Comparison of ENCODE assay signal across 26 cellular contexts in the genomic region with DNA sequence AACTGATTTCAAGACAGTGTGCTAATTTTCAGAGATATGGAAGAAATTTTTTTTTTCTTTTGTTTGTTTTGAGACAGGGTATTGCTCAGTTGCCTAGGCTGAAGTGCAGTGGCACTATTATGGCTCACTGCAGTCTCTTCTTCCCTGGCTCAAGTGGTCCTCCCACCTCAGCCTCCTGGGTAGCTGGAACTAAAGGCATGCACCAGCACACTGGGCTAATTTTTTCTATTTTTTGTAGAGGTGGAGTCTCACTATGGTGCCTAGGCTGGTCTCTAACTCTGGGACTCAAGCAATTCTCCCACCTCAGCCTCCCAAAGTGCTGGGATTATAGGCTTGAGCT. TPM values are rescaled to one million over a fixed set of nuclear protein-coding genes. Genes with fewer than 3 reads are reported as not detected.
DNase-seq lines count a peak whose midpoint lies in the region; ATAC-seq and TF ChIP-seq lines count a peak whose summit lies in the region.
"Had no signal": no experiment of that assay in that cellular context is flagged by ENCODE, and none has a peak within 500 bp of the region (broad histone marks: within the 10 kb centered on the region; RNA-seq: fewer than 3 reads in every experiment).

No MANE protein-coding gene starts in this region.

- POLR2A ChIA-PET in CD8-positive, alpha-beta T cell (lab: Charles Lee), result interaction anchor here (1.4 kb wide), 1 partner anchor 12 kb away, joined by 3 read pairs; no protein-coding TSS in a partner anchor
- POLR2A ChIA-PET in activated CD8-positive, alpha-beta T cell treated with anti-CD3 and anti-CD28 coated beads for 36 hours (lab: Charles Lee), result interaction anchor here (0.7 to 3.9 kb wide), 14 partner anchors 11 to 315 kb away, joined by 3 to 30 read pairs (median 6); partner anchors contain the start of genes AKNA, TEX48 and TNFSF8

- H3K27ac Mint-ChIP-seq in activated CD4-positive, alpha-beta T cell treated with anti-CD3 and anti-CD28 coated beads, Interleukin-2, amount 10 ng/mL, durations not matched to agents 24 days and 14 days, result peak overlapping the region; percentile 97
- no peak overlapping the region for H3K27ac Mint-ChIP-seq in CD8-positive, alpha-beta T cell
- peak overlapping the region; percentile 97 for H3K27ac Mint-ChIP-seq in activated CD8-positive, alpha-beta T cell treated with anti-CD3 and anti-CD28 coated beads for 36 hours
- H3K27ac Mint-ChIP-seq: memory B cell, WTC11 had no signal

- no peak for TF ChIP-seq CTCF in CD8-positive, alpha-beta T cell (IDR thresholded peaks at IDR 0.05)
- no peak for TF ChIP-seq CTCF in activated CD8-positive, alpha-beta T cell treated with anti-CD3 and anti-CD28 coated beads for 36 hours (IDR thresholded peaks at IDR 0.05)

- H3K27ac ChIP-seq in CD8-positive, alpha-beta T cell (ENCODE audit: low read depth, low read length), result no peak overlapping the region
- H3K27ac ChIP-seq in epithelial cell of prostate, result peak overlapping the region; percentile 80
- H3K27ac ChIP-seq: BLaER1, cardiac muscle cell had no signal

- H3K27me3 ChIP-seq in CD8-positive, alpha-beta T cell (ENCODE audit: insufficient read depth, low read length), result no peaks in the 10 kb centered on the region
- H3K27me3 ChIP-seq: BLaER1, dorsolateral prefrontal cortex had no signal

- CTCF ChIA-PET in CD8-positive, alpha-beta T cell (lab: Charles Lee), result interaction anchor here (0.8 to 4.9 kb wide), 4 partner anchors 11 to 323 kb away, joined by 3 to 34 read pairs (median 4); partner anchors contain the start of gene TEX48
- CTCF ChIA-PET in activated CD8-positive, alpha-beta T cell treated with anti-CD3 and anti-CD28 coated beads for 36 hours (lab: Charles Lee), result interaction anchor here (0.8 to 5.8 kb wide), 10 partner anchors 10 to 298 kb away, joined by 3 to 43 read pairs (median 8); partner anchors contain the start of gene TEX48

- DNase-seq in activated CD4-positive, alpha-beta T cell treated with anti-CD3 and anti-CD28 coated beads, Interleukin-2, amount 10 ng/mL, durations not matched to agents 24 days and 14 days, result no peak
- DNase-seq in activated CD4-positive, alpha-beta T cell treated with anti-CD3 and anti-CD28 coated beads, Interleukin-2, amount 50 U/mL, for 1 hour, result no peak
- DNase-seq in CD8-positive, alpha-beta T cell, result no peak
- DNase-seq in activated CD8-positive, alpha-beta T cell treated with anti-CD3 and anti-CD28 coated beads for 36 hours, result no peak
- DNase-seq in epithelial cell of prostate (ENCODE audit: low read depth, low spot score), result no peak
- no peak for DNase-seq in NCI-H1092 (lab: John Stamatoyannopoulos, UW)
- DNase-seq in CD1c-positive myeloid dendritic cell (ENCODE audit: extremely low spot score), result no peak
- DNase-seq: DMS 273 treated with DMSO at 0.1 percent for 48 hours, foreskin melanocyte, GDM1, kidney glomerular epithelial cell, NCI-H1417, NCI-H524 treated with DMSO at 0.1 percent for 48 hours had no signal

- no peaks in the 10 kb centered on the region for H3K36me3 ChIP-seq in CD8-positive, alpha-beta T cell (ENCODE audit: insufficient read depth, low read length)
- H3K36me3 ChIP-seq: BLaER1, cardiac muscle cell had no signal

- no peaks in the 10 kb centered on the region for H3K9me3 ChIP-seq in CD8-positive, alpha-beta T cell (ENCODE audit: low read length)
- H3K9me3 ChIP-seq: BLaER1 had no signal

- peaks cover 23% of the 10 kb centered on the region for H3K36me3 Mint-ChIP-seq in activated CD4-positive, alpha-beta T cell treated with anti-CD3 and anti-CD28 coated beads, Interleukin-2, amount 10 ng/mL, durations not matched to agents 24 days and 14 days (ENCODE audit: low read depth)
- no peaks in the 10 kb centered on the region for H3K36me3 Mint-ChIP-seq in CD8-positive, alpha-beta T cell
- H3K36me3 Mint-ChIP-seq in activated CD8-positive, alpha-beta T cell treated with anti-CD3 and anti-CD28 coated beads for 36 hours (ENCODE audit: low read depth), result peaks cover 17% of the 10 kb centered on the region
- H3K36me3 Mint-ChIP-seq: WTC11 had no signal

- peaks cover 3% of the 10 kb centered on the region for H3K4me1 ChIP-seq in CD8-positive, alpha-beta T cell (ENCODE audit: insufficient read depth, low read length)
- H3K4me1 ChIP-seq: BLaER1 had no signal

- H3K27me3 Mint-ChIP-seq in activated CD4-positive, alpha-beta T cell treated with anti-CD3 and anti-CD28 coated beads, Interleukin-2, amount 10 ng/mL, durations not matched to agents 24 days and 14 days, result no peaks in the 10 kb centered on the region
- H3K27me3 Mint-ChIP-seq in CD8-positive, alpha-beta T cell (ENCODE audit: low read depth), result no peaks in the 10 kb centered on the region
- H3K27me3 Mint-ChIP-seq in activated CD8-positive, alpha-beta T cell treated with anti-CD3 and anti-CD28 coated beads for 36 hours, result no peaks in the 10 kb centered on the region
- H3K27me3 Mint-ChIP-seq: naive thymus-derived CD4-positive, alpha-beta T cell had no signal

- H3K9me3 Mint-ChIP-seq in activated CD4-positive, alpha-beta T cell treated with anti-CD3 and anti-CD28 coated beads, Interleukin-2, amount 10 ng/mL, durations not matched to agents 24 days and 14 days, result peaks cover 15% of the 10 kb centered on the region
- H3K9me3 Mint-ChIP-seq in CD8-positive, alpha-beta T cell, result no peaks in the 10 kb centered on the region
- H3K9me3 Mint-ChIP-seq in activated CD8-positive, alpha-beta T cell treated with anti-CD3 and anti-CD28 coated beads for 36 hours, result peaks cover 5% of the 10 kb centered on the region
- H3K9me3 Mint-ChIP-seq: memory B cell, WTC11 had no signal

- peaks cover 80% of the 10 kb centered on the region for H3K4me1 Mint-ChIP-seq in activated CD4-positive, alpha-beta T cell treated with anti-CD3 and anti-CD28 coated beads, Interleukin-2, amount 10 ng/mL, durations not matched to agents 24 days and 14 days
- H3K4me1 Mint-ChIP-seq in CD8-positive, alpha-beta T cell (ENCODE audit: low read depth), result peaks cover 20% of the 10 kb centered on the region
- peaks cover 87% of the 10 kb centered on the region for H3K4me1 Mint-ChIP-seq in activated CD8-positive, alpha-beta T cell treated with anti-CD3 and anti-CD28 coated beads for 36 hours (ENCODE audit: low read depth)

- no peak for ATAC-seq in CD8-positive, alpha-beta T cell
- no peak for ATAC-seq in activated CD8-positive, alpha-beta T cell treated with anti-CD3 and anti-CD28 coated beads for 36 hours
- no peak for ATAC-seq in HG02588 (IDR thresholded peaks at IDR 0.05; ENCODE audit: unreplicated experiment)
- ATAC-seq: WTC11 had no signal

- no peak overlapping the region for H3K4me3 ChIP-seq in CD8-positive, alpha-beta T cell (ENCODE audit: low read depth, low read length)
- H3K4me3 ChIP-seq: BLaER1, cardiac muscle cell, dorsolateral prefrontal cortex had no signal

- intact Hi-C loops in activated CD4-positive, alpha-beta T cell treated with anti-CD3 and anti-CD28 coated beads, Interleukin-2, amount 10 ng/mL, durations not matched to agents 24 days and 14 days (cut with micrococcal nuclease), result loop anchor here (1.0 to 2.0 kb wide), 8 partner anchors 10 to 517 kb away; partner anchors contain the start of genes TEX48 and TNFSF15
- intact Hi-C loops in CD8-positive, alpha-beta T cell (cut with DNase I, micrococcal nuclease), result loop anchor here in 1 of 2 experiments (1.0 to 2.0 kb wide), 2 partner anchors 11 to 27 kb away; no protein-coding TSS in a partner anchor
- intact Hi-C loops in activated CD8-positive, alpha-beta T cell treated with anti-CD3 and anti-CD28 coated beads for 36 hours (cut with micrococcal nuclease), result loop anchor here (2.0 kb wide), 2 partner anchors 27 to 203 kb away; no protein-coding TSS in a partner anchor

- peak overlapping the region; percentile 59 for H3K4me3 Mint-ChIP-seq in activated CD4-positive, alpha-beta T cell treated with anti-CD3 and anti-CD28 coated beads, Interleukin-2, amount 10 ng/mL, durations not matched to agents 24 days and 14 days
- H3K4me3 Mint-ChIP-seq in CD8-positive, alpha-beta T cell, result peak overlapping the region; percentile 33
- peak overlapping the region; percentile 44 for H3K4me3 Mint-ChIP-seq in activated CD8-positive, alpha-beta T cell treated with anti-CD3 and anti-CD28 coated beads for 36 hours
- H3K4me3 Mint-ChIP-seq: WTC11 had no signal

RNA-seq across cellular contexts. Expression of gene TEX48, which starts 9.9 kb away (rescaled TPM):
- total RNA-seq in activated CD4-positive, alpha-beta T cell treated with anti-CD3 and anti-CD28 coated beads, Interleukin-2, amount 10 ng/mL, durations not matched to agents 24 days and 14 days, result 0.52 and 0.56 TPM in 2 replicates
- not detected for total RNA-seq in CD8-positive, alpha-beta T cell
- under 1 TPM in 1 of 2 experiments, not detected in 1; 0.65 TPM for total RNA-seq in activated CD8-positive, alpha-beta T cell treated with anti-CD3 and anti-CD28 coated beads for 36 hours
- total RNA-seq: A673, cardiac muscle cell, dorsolateral prefrontal cortex, epithelial cell of proximal tubule, H4, subcutaneous adipose tissue, ureter, WTC11 had no signal

RNA-seq across cellular contexts. Expression of gene TEX53, which starts 34.3 kb away (rescaled TPM):
- total RNA-seq in activated CD4-positive, alpha-beta T cell treated with anti-CD3 and anti-CD28 coated beads, Interleukin-2, amount 10 ng/mL, durations not matched to agents 24 days and 14 days, result not detected in 2 replicates
- total RNA-seq in CD8-positive, alpha-beta T cell, result not detected
- not detected for total RNA-seq in activated CD8-positive, alpha-beta T cell treated with anti-CD3 and anti-CD28 coated beads for 36 hours
- total RNA-seq: A673; cardiac muscle cell; dorsolateral prefrontal cortex; epithelial cell of proximal tubule; H4; naive thymus-derived CD4-positive, alpha-beta T cell; subcutaneous adipose tissue; T-helper 1 cell treated with Interleukin-12 subunit alpha and Interleukin-12 subunit beta and Interleukin-4 antibody, amounts not matched to agents 30 ng/mL and 1 ng/mL, for 36 hours; ureter; WTC11 had no signal
